31 cellular contexts compared by ENCODE assay signal in genomic region chr10:8702181-8702580, GRCh38.
"Had no signal": no experiment of that assay in that cellular context is flagged by ENCODE, and none has a peak within 500 bp of the region (broad histone marks: within the 10 kb centered on the region; RNA-seq: fewer than 3 reads in every experiment).

No MANE protein-coding gene starts in this region.

- H3K9me3 ChIP-seq: esophagus squamous epithelium, left lung, lower lobe of right lung, pancreas, prostate gland, thoracic aorta, uterus had no signal

- DNase-seq: activated CD4-positive, alpha-beta T cell treated with anti-CD3 and anti-CD28 coated beads for 4 hours; activated CD4-positive, alpha-beta T cell treated with anti-CD3 and anti-CD28 coated beads, Interleukin-2, amount 50 U/mL, for 4 hours; activated naive CD4-positive, alpha-beta T cell; activated T-cell treated with anti-CD3 and anti-CD28 coated beads for 4 hours; activated T-cell treated with anti-CD3 and anti-CD28 coated beads, Interleukin-2, amount 50 U/mL, for 72 hours; dermis blood vessel endothelial cell; effector CD4-positive, alpha-beta T cell; esophagus squamous epithelium; foreskin melanocyte; left lung; lower lobe of right lung; naive B cell; nucleus accumbens; pancreas; retina; stimulated activated CD4-positive, alpha-beta T cell treated with anti-CD3 and anti-CD28 coated beads, Interleukin-4, amount 100 ng/mL, for 24 hours; T-helper 9 cell; uterus had no signal

- H3K4me3 Mint-ChIP-seq: activated T-cell treated with anti-CD3 and anti-CD28 coated beads, Interleukin-2, amount 50 U/mL, for 72 hours; central memory CD8-positive, alpha-beta T cell; naive B cell; neural crest cell; stimulated activated effector memory CD8-positive, alpha-beta T cell treated with anti-CD3 and anti-CD28 coated beads, Interleukin-12 subunit alpha, Interleukin-12 subunit beta, amount 100 ng/mL, for 72 hours; stimulated activated naive CD8-positive, alpha-beta T cell treated with anti-CD3 and anti-CD28 coated beads, Interleukin-15, Interleukin-2, amounts not matched to agents 100 ng/mL and 50 ng/mL, for 24 hours; type B pancreatic cell had no signal

- H3K27me3 Mint-ChIP-seq: type B pancreatic cell had no signal

- FAIRE-seq: bronchial epithelial cell, pancreas, TTC549 had no signal

- H3K4me1 Mint-ChIP-seq: central memory CD8-positive, alpha-beta T cell; naive B cell; neural crest cell; stimulated activated effector memory CD8-positive, alpha-beta T cell treated with anti-CD3 and anti-CD28 coated beads, Interleukin-12 subunit alpha, Interleukin-12 subunit beta, amount 100 ng/mL, for 72 hours had no signal

- H3K36me3 ChIP-seq: esophagus squamous epithelium, left lung, lower lobe of right lung, pancreas, prostate gland, thoracic aorta, uterus had no signal

- H3K27me3 ChIP-seq: esophagus squamous epithelium, left lung, uterus had no signal

- H3K9me3 Mint-ChIP-seq: central memory CD8-positive, alpha-beta T cell; stimulated activated effector memory CD8-positive, alpha-beta T cell treated with anti-CD3 and anti-CD28 coated beads, Interleukin-12 subunit alpha, Interleukin-12 subunit beta, amount 100 ng/mL, for 72 hours had no signal

- H3K36me3 Mint-ChIP-seq: naive B cell; stimulated activated effector memory CD8-positive, alpha-beta T cell treated with anti-CD3 and anti-CD28 coated beads, Interleukin-12 subunit alpha, Interleukin-12 subunit beta, amount 100 ng/mL, for 72 hours had no signal

- ATAC-seq: activated naive CD4-positive, alpha-beta T cell treated with anti-CD3 and anti-CD28 coated beads, Interleukin-2, amount 50 U/mL, for 72 hours; activated T-cell treated with anti-CD3 and anti-CD28 coated beads, Interleukin-2, amount 50 U/mL, for 72 hours; left lung; lower lobe of right lung; pancreas; sciatic nerve; stimulated activated effector memory CD8-positive, alpha-beta T cell treated with anti-CD3 and anti-CD28 coated beads, Interleukin-12 subunit alpha, Interleukin-12 subunit beta, amount 100 ng/mL, for 72 hours had no signal

- H3K4me3 ChIP-seq: esophagus squamous epithelium, left lung, lower lobe of right lung, pancreas, prostate gland, skin epidermis, thoracic aorta, uterus had no signal

- H3K27ac ChIP-seq: esophagus squamous epithelium, left lung, lower lobe of right lung, pancreas, prostate gland, skin epidermis, thoracic aorta, uterus, VCaP had no signal

- H3K27ac Mint-ChIP-seq: activated naive CD4-positive, alpha-beta T cell treated with anti-CD3 and anti-CD28 coated beads, Interleukin-2, amount 50 U/mL, for 72 hours; activated T-cell treated with anti-CD3 and anti-CD28 coated beads, Interleukin-2, amount 50 U/mL, for 72 hours; naive B cell; stimulated activated effector memory CD8-positive, alpha-beta T cell treated with anti-CD3 and anti-CD28 coated beads, Interleukin-12 subunit alpha, Interleukin-12 subunit beta, amount 100 ng/mL, for 72 hours; stimulated activated naive CD8-positive, alpha-beta T cell treated with anti-CD3 and anti-CD28 coated beads, Interleukin-15, Interleukin-2, amounts not matched to agents 100 ng/mL and 50 ng/mL, for 24 hours had no signal

- H3K4me1 ChIP-seq: left lung, lower lobe of right lung, pancreas, prostate gland, uterus had no signal
